In genomic region chr1:245124241-245124640, GRCh38 we compare ENCODE assay signal across 1 cellular context.
TF ChIP-seq lines count a peak whose summit lies in the region.

No MANE protein-coding gene starts in this region.

TF ChIP-seq in WTC11, 78 proteins besides CTCF, POLR2A, EP300 and RAD21:
- TF ChIP-seq ZNF396 (CRISPR knock-in tag; IDR thresholded peaks at IDR 0.05; ENCODE audit: borderline replicate concordance) (no peak), NFYB (CRISPR knock-in tag; conservative IDR thresholded peaks at IDR 0.05; ENCODE audit: low read depth) (no peak), ZBTB21 (CRISPR knock-in tag; IDR thresholded peaks at IDR 0.05; ENCODE audit: borderline replicate concordance) (no peak), ZNF671 (CRISPR knock-in tag; IDR thresholded peaks at IDR 0.05) (no peak), ZNF219 (CRISPR knock-in tag; IDR thresholded peaks at IDR 0.05; ENCODE audit: borderline replicate concordance) (no peak), ZNF263 (CRISPR knock-in tag; IDR thresholded peaks at IDR 0.05; ENCODE audit: low read depth) (no peak), ZBTB43 (CRISPR knock-in tag; IDR thresholded peaks at IDR 0.05) (no peak), TEAD1 (CRISPR knock-in tag; IDR thresholded peaks at IDR 0.05) (no peak), ZNF121 (CRISPR knock-in tag; IDR thresholded peaks at IDR 0.05) (no peak), ZNF423 (CRISPR knock-in tag; IDR thresholded peaks at IDR 0.05) (no peak), PRDM15 (CRISPR knock-in tag; IDR thresholded peaks at IDR 0.05) (no peak), GRHL2 (CRISPR knock-in tag; IDR thresholded peaks at IDR 0.05; ENCODE audit: insufficient replicate concordance, severe bottlenecking) (no peak), USF1 (CRISPR knock-in tag; IDR thresholded peaks at IDR 0.05) (no peak), ZNF512 (CRISPR knock-in tag; IDR thresholded peaks at IDR 0.05; ENCODE audit: borderline replicate concordance) (no peak), ARID4B (CRISPR knock-in tag; IDR thresholded peaks at IDR 0.05; ENCODE audit: borderline replicate concordance) (no peak), MXD4 (CRISPR knock-in tag; IDR thresholded peaks at IDR 0.05; ENCODE audit: borderline replicate concordance) (no peak), CBFB (CRISPR knock-in tag; IDR thresholded peaks at IDR 0.05; ENCODE audit: low read depth) (no peak)
TF ChIP-seq in WTC11: peak in this region for 0.
